Comparison of ENCODE assay signal across 26 cellular contexts in the genomic region with DNA sequence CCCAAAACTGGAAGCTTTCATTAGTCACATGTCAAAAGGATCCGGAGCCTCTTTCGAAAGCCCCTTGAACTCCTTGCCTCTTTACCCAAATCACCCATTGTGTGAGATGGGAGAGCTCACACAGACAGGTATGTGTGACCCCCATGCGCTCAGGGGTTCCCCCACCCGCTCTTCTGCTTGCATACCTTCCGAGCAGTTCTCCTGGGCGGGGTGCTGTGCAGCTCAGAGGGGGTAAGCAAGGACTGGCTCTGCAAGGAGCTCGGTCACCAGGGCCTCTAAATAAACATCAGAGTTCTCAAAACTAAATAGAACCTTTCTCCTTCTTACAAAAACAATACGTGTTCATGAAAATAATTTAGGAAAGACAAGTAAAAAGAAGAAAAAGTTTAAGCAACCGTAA.
"Had no signal": no experiment of that assay in that cellular context is flagged by ENCODE, and none has a peak within 500 bp of the region (broad histone marks: within the 10 kb centered on the region; RNA-seq: fewer than 3 reads in every experiment).

No MANE protein-coding gene starts in this region.

- ATAC-seq: activated CD4-positive, alpha-beta T cell treated with anti-CD3 and anti-CD28 coated beads for 36 hours; activated CD8-positive, alpha-beta T cell treated with anti-CD3 and anti-CD28 coated beads, Interleukin-2, amount 10 ng/mL, durations not matched to agents 7 days and 5 days; body of pancreas; heart right ventricle; left ventricle myocardium superior; pancreas had no signal

- DNase-seq: activated CD4-positive, alpha-beta T cell treated with anti-CD3 and anti-CD28 coated beads for 36 hours; activated CD4-positive, CD25-positive, alpha-beta regulatory T cell; activated CD8-positive, alpha-beta T cell treated with anti-CD3 and anti-CD28 coated beads, Interleukin-2, amount 10 ng/mL, durations not matched to agents 7 days and 5 days; activated effector memory CD4-positive, alpha-beta T cell treated with anti-CD3 and anti-CD28 coated beads, Interleukin-2, amount 50 U/mL, for 16 hours; activated naive CD4-positive, alpha-beta T cell treated with anti-CD3 and anti-CD28 coated beads for 36 hours; activated naive CD8-positive, alpha-beta T cell treated with anti-CD3 and anti-CD28 coated beads for 36 hours; adrenal gland; aorta; body of pancreas; effector CD8-positive, alpha-beta T cell; esophagus squamous epithelium; foreskin melanocyte; heart right ventricle; left ventricle myocardium superior; mammary epithelial cell; naive B cell; nephron progenitor cell; pancreas; stimulated activated CD4-positive, alpha-beta T cell treated with anti-CD3 and anti-CD28 coated beads, Interleukin-15, amount 100 ng/mL, for 24 hours; stimulated activated CD4-positive, alpha-beta T cell treated with anti-CD3 and anti-CD28 coated beads, Interleukin-2, amount 100 ng/mL, for 24 hours; stimulated activated naive CD4-positive, alpha-beta T cell; T-helper 2 cell had no signal

- H3K27ac ChIP-seq: adrenal gland, body of pancreas, epithelial cell of prostate, esophagus squamous epithelium, heart right ventricle, pancreas, prostate gland, suprapubic skin, tibial nerve had no signal

- H3K4me3 ChIP-seq: adrenal gland, body of pancreas, esophagus squamous epithelium, heart right ventricle, pancreas, prostate gland, suprapubic skin, tibial nerve had no signal
